ENCODE assay signal across 9 cellular contexts in genomic region chr16:74449470-74449869, GRCh38. TPM values are rescaled to one million over a fixed set of nuclear protein-coding genes. Genes with fewer than 3 reads are reported as not detected.
DNase-seq lines count a peak whose midpoint lies in the region; ATAC-seq and TF ChIP-seq lines count a peak whose summit lies in the region.
"Had no signal": no experiment of that assay in that cellular context is flagged by ENCODE, and none has a peak within 500 bp of the region (broad histone marks: within the 10 kb centered on the region; RNA-seq: fewer than 3 reads in every experiment).

No MANE protein-coding gene starts in this region.

- H3K4me1 ChIP-seq in right atrium auricular region = peaks cover 0 to 36% of the 10 kb centered on the region in 2 donors
- peaks cover 10 to 18% (median 12%) of the 10 kb centered on the region in 3 donors for H3K4me1 ChIP-seq in skeletal muscle tissue (ENCODE audit: control insufficient read depth in 3 of 3, insufficient read depth in 3 of 3, low read length in 3 of 3)

- peaks cover 42% of the 10 kb centered on the region for H3K36me3 Mint-ChIP-seq in WTC11

- H3K27ac ChIP-seq in right atrium auricular region (peak overlapping the region; percentile 76 to 81), skeletal muscle tissue (ENCODE audit: low read depth, low read length) (peak overlapping the region; percentile 62)

- H3K27me3 ChIP-seq in right atrium auricular region = no peaks in the 10 kb centered on the region
- no peaks in the 10 kb centered on the region for H3K27me3 ChIP-seq in skeletal muscle tissue (ENCODE audit: control insufficient read depth in 3 of 3, insufficient read depth in 3 of 3, low read length in 3 of 3)

- POLR2A ChIA-PET in WTC11 (lab: Charles Lee) = no interaction called here

- H3K36me3 ChIP-seq in right atrium auricular region = peaks cover 30% of the 10 kb centered on the region
- H3K36me3 ChIP-seq in skeletal muscle tissue (ENCODE audit: control insufficient read depth in 3 of 3, insufficient read depth in 3 of 3, low read length in 3 of 3) = peaks cover 31 to 39% (median 35%) of the 10 kb centered on the region in 3 donors

- no peaks in the 10 kb centered on the region for H3K4me1 Mint-ChIP-seq in WTC11

- ATAC-seq in WTC11 (no peak), HG03045 (IDR thresholded peaks at IDR 0.05; ENCODE audit: unreplicated experiment) (no peak)

- no peaks in the 10 kb centered on the region for H3K9me3 Mint-ChIP-seq in WTC11

- no peak overlapping the region for H3K9ac ChIP-seq in skeletal muscle tissue (ENCODE audit: low read depth in 1 of 3, low read length in 3 of 3)

- H3K4me3 ChIP-seq in right atrium auricular region (no peak overlapping the region), skeletal muscle tissue (ENCODE audit: low read length in 3 of 3) (peak overlapping the region in 1 of 3 donors; percentile 2)

- H3K9me3 ChIP-seq in right atrium auricular region = no peaks in the 10 kb centered on the region
- no peaks in the 10 kb centered on the region for H3K9me3 ChIP-seq in skeletal muscle tissue (ENCODE audit: control insufficient read depth in 3 of 3, low read length in 3 of 3)

- no peak for TF ChIP-seq CTCF in WTC11 (IDR thresholded peaks at IDR 0.05)
- TF ChIP-seq CTCF in right atrium auricular region (IDR thresholded peaks at IDR 0.05) = no peak

- CTCF ChIA-PET in WTC11 (lab: Charles Lee) = no interaction called here

- H3K4me3 Mint-ChIP-seq in WTC11 = no peak overlapping the region

- H3K27ac Mint-ChIP-seq in WTC11 = peak overlapping the region; percentile 7; the same call in 1 of the 2 replicates

- no peaks in the 10 kb centered on the region for H3K27me3 Mint-ChIP-seq in WTC11 (ENCODE audit: low read depth)

- DNase-seq in ELR (ENCODE audit: low read depth) (peak; percentile 90), WTC11 (ENCODE audit: low spot score) (no peak), right atrium auricular region (ENCODE audit: low spot score) (peak; percentile 62), mucosa of gallbladder (ENCODE audit: low spot score) (no peak), COLO668 (lab: John Stamatoyannopoulos, UW; ENCODE audit: unreplicated experiment) (no peak)
- DNase-seq in activated CD4-positive, alpha-beta T cell treated with anti-CD3 and anti-CD28 coated beads for 48 hours = no peak
- DNase-seq: NCI-H345 had no signal

TF ChIP-seq in WTC11, 78 proteins besides CTCF, POLR2A, EP300 and RAD21:
- no peak for TF ChIP-seq ARID4B (CRISPR knock-in tag; IDR thresholded peaks at IDR 0.05; ENCODE audit: borderline replicate concordance)
- TF ChIP-seq ZNF423 (CRISPR knock-in tag; IDR thresholded peaks at IDR 0.05) = no peak
- TF ChIP-seq PRDM15 (CRISPR knock-in tag; IDR thresholded peaks at IDR 0.05) = no peak
- TF ChIP-seq ZNF121 (CRISPR knock-in tag; IDR thresholded peaks at IDR 0.05) = no peak
- no peak for TF ChIP-seq ZNF425 (CRISPR knock-in tag; conservative IDR thresholded peaks at IDR 0.05)
- TF ChIP-seq RELA (CRISPR knock-in tag; IDR thresholded peaks at IDR 0.05; ENCODE audit: borderline replicate concordance) = no peak
- TF ChIP-seq USF2 (CRISPR knock-in tag; IDR thresholded peaks at IDR 0.05) = no peak
- no peak for TF ChIP-seq NR1H2 (CRISPR knock-in tag; IDR thresholded peaks at IDR 0.05)
- TF ChIP-seq ZMAT4 (CRISPR knock-in tag; IDR thresholded peaks at IDR 0.05) = no peak

RNA-seq across cellular contexts. Expression of gene CLEC18B, which starts 28.2 kb away (rescaled TPM):
- total RNA-seq in WTC11 (2021) = 0.20 to 0.71 TPM (median 0.50 TPM) in 3 replicates
- not detected for total RNA-seq in right atrium auricular region
- 2.1 TPM for total RNA-seq in skeletal muscle tissue
- total RNA-seq in mucosa of gallbladder = 6.0 TPM

Comparison
In these comparisons a context has a peak if more than half of its experiments do, and no peak if none do; other contexts are left out.
1. DNase-seq: peak in ELR (single experiment) and right atrium auricular region (single experiment); none in WTC11 (single experiment), mucosa of gallbladder (single experiment), activated CD4-positive, alpha-beta T cell treated with anti-CD3 and anti-CD28 coated beads for 48 hours (single experiment) and COLO668 (single experiment).